8 cellular contexts compared by ENCODE assay signal in genomic region chr19:38374332-38375097, GRCh38. TPM values are rescaled to one million over a fixed set of nuclear protein-coding genes. Genes with fewer than 3 reads are reported as not detected.
DNase-seq lines count a peak whose midpoint lies in the region; ATAC-seq and TF ChIP-seq lines count a peak whose summit lies in the region.

Gene PSMD8, plus strand, starts transcription at chr19:38374571. Its CDS starts 31 bp downstream, at chr19:38374602.

- under 1% methylated on average over 65 of the region's 65 CpGs for WGBS in liver

- ATAC-seq in GM19438 (IDR thresholded peaks at IDR 0.05; ENCODE audit: low read depth, unreplicated experiment) (peak; percentile 94), HG03575 (IDR thresholded peaks at IDR 0.05; ENCODE audit: extremely low read depth, insufficient number of reproducible peaks, low FRiP score, unreplicated experiment) (peak; percentile 40)

- CTCF ChIA-PET in CD4-positive, alpha-beta memory T cell (lab: Charles Lee; ENCODE audit: partially characterized antibody), result interaction anchor here (0.9 to 3.1 kb wide), 19 partner anchors 12 to 556 kb away, joined by 3 to 31 read pairs (median 5); partner anchors contain the start of genes CATSPERG, FAM98C, GGN and MRPS12
- CTCF ChIA-PET in activated CD4-positive, alpha-beta memory T cell treated with anti-CD3 and anti-CD28 coated beads for 36 hours (lab: Charles Lee), result interaction anchor here (0.7 to 5.3 kb wide), 22 partner anchors 11 to 556 kb away, joined by 3 to 40 read pairs (median 4); partner anchors contain the start of genes CATSPERG, FAM98C, GGN and MRPS12

- peaks cover 18% of the 10 kb centered on the region for H3K36me3 ChIP-seq in CD4-positive, alpha-beta memory T cell (ENCODE audit: insufficient read depth, low read length)
- peaks cover 5 to 14% (median 10%) of the 10 kb centered on the region in 4 donors for H3K36me3 ChIP-seq in liver (ENCODE audit: control insufficient read depth in 4 of 4, insufficient read depth in 3 of 4, low read depth in 1 of 4, low read length in 3 of 4)

- peak within 1 kb of the TSS; percentile 90 to 99 (median 98) for H3K27ac Mint-ChIP-seq in CD4-positive, alpha-beta memory T cell
- H3K27ac Mint-ChIP-seq in activated CD4-positive, alpha-beta memory T cell treated with anti-CD3 and anti-CD28 coated beads for 36 hours, result peak within 1 kb of the TSS; percentile 87

- H3K9me3 Mint-ChIP-seq in CD4-positive, alpha-beta memory T cell, result no peaks in the 10 kb centered on the region
- no peaks in the 10 kb centered on the region for H3K9me3 Mint-ChIP-seq in activated CD4-positive, alpha-beta memory T cell treated with anti-CD3 and anti-CD28 coated beads for 36 hours

- peak within 1 kb of the TSS; percentile 96 to 99 (median 98) for H3K4me3 Mint-ChIP-seq in CD4-positive, alpha-beta memory T cell
- peak within 1 kb of the TSS; percentile 86 for H3K4me3 Mint-ChIP-seq in activated CD4-positive, alpha-beta memory T cell treated with anti-CD3 and anti-CD28 coated beads for 36 hours

- no peaks in the 10 kb centered on the region for H3K27me3 ChIP-seq in CD4-positive, alpha-beta memory T cell (ENCODE audit: insufficient read depth, low read length)
- H3K27me3 ChIP-seq in dorsolateral prefrontal cortex (no peaks in the 10 kb centered on the region), liver (ENCODE audit: control insufficient read depth in 4 of 4, insufficient read depth in 4 of 4, low read length in 3 of 4) (no peaks in the 10 kb centered on the region)

- H3K4me3 ChIP-seq in CD4-positive, alpha-beta memory T cell (ENCODE audit: low read length in 2 of 2), result peak within 1 kb of the TSS; percentile 71 to 97
- H3K4me3 ChIP-seq in dorsolateral prefrontal cortex (peak within 1 kb of the TSS; percentile 63 to 99 (median 93)), liver (ENCODE audit: low read depth in 1 of 3, low read length in 3 of 3) (peak within 1 kb of the TSS; percentile 72 to 99 (median 96))

- peaks cover 18 to 33% (median 24%) of the 10 kb centered on the region in 4 donors for H3K4me1 Mint-ChIP-seq in CD4-positive, alpha-beta memory T cell
- H3K4me1 Mint-ChIP-seq in activated CD4-positive, alpha-beta memory T cell treated with anti-CD3 and anti-CD28 coated beads for 36 hours (ENCODE audit: low read depth), result peaks cover 21% of the 10 kb centered on the region

- H3K9ac ChIP-seq in liver (ENCODE audit: low read depth in 1 of 2, low read length in 2 of 2), result peak within 1 kb of the TSS; percentile 77 to 92

- DNase-seq in CD4-positive, alpha-beta memory T cell, result peak; percentile 98 to 99 (median 99)
- peak; percentile 98 for DNase-seq in NCI-H82 treated with DMSO at 0.1 percent for 48 hours (lab: John Stamatoyannopoulos, UW; ENCODE audit: unreplicated experiment)
- DNase-seq in activated CD4-positive, alpha-beta memory T cell treated with anti-CD3 and anti-CD28 coated beads for 36 hours, result peak; percentile 99
- peak; percentile 99 to 100 (median 100) for DNase-seq in dorsolateral prefrontal cortex
- DNase-seq in stimulated activated CD4-positive, alpha-beta T cell treated with anti-CD3 and anti-CD28 coated beads, Interleukin-4, amount 100 ng/mL, for 24 hours, result peak; percentile 98

- H3K9me3 ChIP-seq in CD4-positive, alpha-beta memory T cell (ENCODE audit: control insufficient read depth in 1 of 2, low read length in 2 of 2), result no peaks in the 10 kb centered on the region
- no peaks in the 10 kb centered on the region for H3K9me3 ChIP-seq in liver (ENCODE audit: control insufficient read depth in 4 of 4, low read length in 3 of 4)

- POLR2A ChIA-PET in CD4-positive, alpha-beta memory T cell (lab: Charles Lee; ENCODE audit: partially characterized antibody), result interaction anchor here (0.8 to 5.7 kb wide), 23 partner anchors 10 to 1061 kb away, joined by 3 to 90 read pairs (median 6); partner anchors contain the start of genes ACTN4, CATSPERG, EIF3K and FAM98C
- POLR2A ChIA-PET in activated CD4-positive, alpha-beta memory T cell treated with anti-CD3 and anti-CD28 coated beads for 36 hours (lab: Charles Lee), result interaction anchor here (0.6 to 3.1 kb wide), 17 partner anchors 9 to 475 kb away, joined by 3 to 28 read pairs (median 4); partner anchors contain the start of genes CATSPERG, EIF3K, FAM98C and GGN

- H3K4me1 ChIP-seq in CD4-positive, alpha-beta memory T cell (ENCODE audit: insufficient read depth, low read length), result peaks cover 30% of the 10 kb centered on the region
- peaks cover 9 to 22% (median 16%) of the 10 kb centered on the region in 4 donors for H3K4me1 ChIP-seq in liver (ENCODE audit: control insufficient read depth in 4 of 4, insufficient read depth in 4 of 4, low read length in 3 of 4)

- intact Hi-C loops in CD4-positive, alpha-beta memory T cell (cut with micrococcal nuclease), result loop anchor here (1.0 to 10.0 kb wide), 8 partner anchors 12 to 525 kb away; partner anchors contain the start of genes EIF3K, GGN, MAP4K1 and NFKBIB
- intact Hi-C loops in activated CD4-positive, alpha-beta memory T cell treated with anti-CD3 and anti-CD28 coated beads for 36 hours (cut with micrococcal nuclease), result loop anchor here (1.0 kb wide), 5 partner anchors 14 to 467 kb away; partner anchors contain the start of genes GGN, SIPA1L3 and SPRED3
- intact Hi-C loops in dorsolateral prefrontal cortex (cut with DNase I), result loop anchor here (1.0 to 10.0 kb wide), 5 partner anchors 28 to 470 kb away; partner anchors contain the start of genes CATSPERG (in 1 of the 2), FAM98C (in 1 of the 2), SIPA1L3 (in 1 of the 2) and WDR87 (in 1 of the 2)

- peak within 1 kb of the TSS; percentile 94 for H3K27ac ChIP-seq in CD4-positive, alpha-beta memory T cell (ENCODE audit: low read depth, low read length)
- H3K27ac ChIP-seq in dorsolateral prefrontal cortex (peak within 1 kb of the TSS; percentile 66 to 97 (median 90)), liver (ENCODE audit: low read depth in 1 of 2, low read length in 2 of 2) (peak within 1 kb of the TSS; percentile 88 to 91)

- TF ChIP-seq CTCF in dorsolateral prefrontal cortex (IDR thresholded peaks at IDR 0.05 in 54 of 56, conservative IDR thresholded peaks at IDR 0.05 in 2 of 56; ENCODE audit: low read depth in 1 of 56, partially characterized antibody in 56 of 56) (peak in 55 of 56 donors; percentile 17 to 87 (median 55)), liver (IDR thresholded peaks at IDR 0.05; ENCODE audit: low read depth, low read length, missing input control) (peak; percentile 8)

- H3K27me3 Mint-ChIP-seq in CD4-positive, alpha-beta memory T cell, result peaks cover 2% of the 10 kb centered on the region in 2 donors
- H3K27me3 Mint-ChIP-seq in activated CD4-positive, alpha-beta memory T cell treated with anti-CD3 and anti-CD28 coated beads for 36 hours, result no peaks in the 10 kb centered on the region

- H3K36me3 Mint-ChIP-seq in CD4-positive, alpha-beta memory T cell, result peaks cover 17 to 24% of the 10 kb centered on the region in 2 donors
- peaks cover 31% of the 10 kb centered on the region for H3K36me3 Mint-ChIP-seq in activated CD4-positive, alpha-beta memory T cell treated with anti-CD3 and anti-CD28 coated beads for 36 hours

- peak; percentile 28 to 33 for TF ChIP-seq RAD21 in liver (IDR thresholded peaks at IDR 0.05)

TF ChIP-seq in liver, 16 proteins besides CTCF, POLR2A, EP300 and RAD21 (continues in another document):
- TF ChIP-seq MAX (IDR thresholded peaks at IDR 0.05), result no peak
- peak; percentile 24 to 60 for TF ChIP-seq HNF4A (conservative IDR thresholded peaks at IDR 0.05)
- TF ChIP-seq RXRA (IDR thresholded peaks at IDR 0.05), result peak; percentile 54 to 69
- peak; percentile 91 for TF ChIP-seq REST (IDR thresholded peaks at IDR 0.05)
- TF ChIP-seq GABPA (IDR thresholded peaks at IDR 0.05 in 1 of 2, conservative IDR thresholded peaks at IDR 0.05 in 1 of 2), result peak; percentile 88 to 95
- peak; percentile 81 for TF ChIP-seq NR2F2 (IDR thresholded peaks at IDR 0.05)
- TF ChIP-seq FOXA2 (IDR thresholded peaks at IDR 0.05), result peak; percentile 55
- TF ChIP-seq SP1 (IDR thresholded peaks at IDR 0.05), result peak; percentile 84
- TF ChIP-seq YY1 (IDR thresholded peaks at IDR 0.05), result peak; percentile 100
- peak in 1 of 2 donors; percentile 11 for TF ChIP-seq EGR1 (IDR thresholded peaks at IDR 0.05; ENCODE audit: low read depth in 2 of 2)

RNA-seq across cellular contexts. Expression of gene PSMD8, which starts in this region (rescaled TPM):
- 10 to 100 TPM; 89.6 to 90.6 TPM for total RNA-seq in CD4-positive, alpha-beta memory T cell
- 100 to 1,000 TPM; 178 to 197 TPM for polyA plus RNA-seq in CD4-positive, alpha-beta memory T cell
- total RNA-seq in activated CD4-positive, alpha-beta memory T cell treated with anti-CD3 and anti-CD28 coated beads for 36 hours, result 100 to 1,000 TPM; 214 to 224 TPM
- total RNA-seq in dorsolateral prefrontal cortex (100 to 1,000 TPM in 115 of 120 experiments, 10 to 100 TPM in 5; 65.8 to 185 (median 140) TPM), liver (100 to 1,000 TPM; 129 to 134 TPM)
- polyA plus RNA-seq in liver, result 100 to 1,000 TPM in 1 of 2 donors, 10 to 100 TPM in 1; 89.3 to 110 TPM

Comparison
In these comparisons a context has a peak if more than half of its experiments do, and no peak if none do; other contexts are left out.
1. Peak in every context shown above with its lines: DNase-seq, ATAC-seq, H3K4me3 ChIP-seq and H3K27ac ChIP-seq.